In genomic region chr5:72920690-72921089, GRCh38 we compare ENCODE assay signal across 10 cellular contexts. TPM values are rescaled to one million over a fixed set of nuclear protein-coding genes. Genes with fewer than 3 reads are reported as not detected.
A peak's percentile ranks its signal among the peaks of the same experiment; 100 is the strongest.
DNase-seq lines count a peak whose midpoint lies in the region; ATAC-seq and TF ChIP-seq lines count a peak whose summit lies in the region.
"Had no signal": no experiment of that assay in that cellular context is flagged by ENCODE, and none has a peak within 500 bp of the region (broad histone marks: within the 10 kb centered on the region; RNA-seq: fewer than 3 reads in every experiment).

No MANE protein-coding gene starts in this region.

- H3K36me3 Mint-ChIP-seq in activated T-helper 1 cell treated with anti-CD3 and anti-CD28 coated beads, Interleukin-12 subunit alpha, Interleukin-12 subunit beta, Interleukin-2, Interleukin-4 antibody, amounts not matched to agents 30 ng/mL and 10 ng/mL and 1 ng/mL, durations not matched to agents 14 hours and 24 hours and 36 hours (ENCODE audit: low read depth), result no peaks in the 10 kb centered on the region
- H3K36me3 Mint-ChIP-seq: memory B cell had no signal

- H3K27ac ChIP-seq in cardiac muscle cell, result no peak overlapping the region
- no peak overlapping the region for H3K27ac ChIP-seq in right atrium auricular region
- no peak overlapping the region for H3K27ac ChIP-seq in PC-3 (ENCODE audit: low read length)
- no peak overlapping the region for H3K27ac ChIP-seq in spleen

- no peaks in the 10 kb centered on the region for H3K36me3 ChIP-seq in cardiac muscle cell
- no peaks in the 10 kb centered on the region for H3K36me3 ChIP-seq in right atrium auricular region
- H3K36me3 ChIP-seq in PC-3 (ENCODE audit: low read depth, low read length), result no peaks in the 10 kb centered on the region
- no peaks in the 10 kb centered on the region for H3K36me3 ChIP-seq in spleen

- H3K27me3 Mint-ChIP-seq in activated T-helper 1 cell treated with anti-CD3 and anti-CD28 coated beads, Interleukin-12 subunit alpha, Interleukin-12 subunit beta, Interleukin-2, Interleukin-4 antibody, amounts not matched to agents 30 ng/mL and 10 ng/mL and 1 ng/mL, durations not matched to agents 14 hours and 24 hours and 36 hours (ENCODE audit: insufficient read depth), result no peaks in the 10 kb centered on the region
- H3K27me3 Mint-ChIP-seq: memory B cell; stimulated activated naive CD8-positive, alpha-beta T cell treated with anti-CD3 and anti-CD28 coated beads, Interleukin-15, Interleukin-2, amounts not matched to agents 100 ng/mL and 50 ng/mL, for 24 hours had no signal

- no peaks in the 10 kb centered on the region for H3K9me3 ChIP-seq in cardiac muscle cell (ENCODE audit: low read depth)
- no peaks in the 10 kb centered on the region for H3K9me3 ChIP-seq in right atrium auricular region
- no peaks in the 10 kb centered on the region for H3K9me3 ChIP-seq in PC-3 (ENCODE audit: low read length)
- peaks cover 0 to 5% (median 0%) of the 10 kb centered on the region in 8 donors for H3K9me3 ChIP-seq in spleen

- H4K20me1 ChIP-seq in PC-3 (ENCODE audit: low read length), result no peaks in the 10 kb centered on the region

- H3K4me3 Mint-ChIP-seq in activated T-helper 1 cell treated with anti-CD3 and anti-CD28 coated beads, Interleukin-12 subunit alpha, Interleukin-12 subunit beta, Interleukin-2, Interleukin-4 antibody, amounts not matched to agents 30 ng/mL and 10 ng/mL and 1 ng/mL, durations not matched to agents 14 hours and 24 hours and 36 hours, result no peak overlapping the region
- H3K4me3 Mint-ChIP-seq: memory B cell; stimulated activated naive CD8-positive, alpha-beta T cell treated with anti-CD3 and anti-CD28 coated beads, Interleukin-15, Interleukin-2, amounts not matched to agents 100 ng/mL and 50 ng/mL, for 24 hours had no signal

- no peak overlapping the region for H3K27ac Mint-ChIP-seq in activated T-helper 1 cell treated with anti-CD3 and anti-CD28 coated beads, Interleukin-12 subunit alpha, Interleukin-12 subunit beta, Interleukin-2, Interleukin-4 antibody, amounts not matched to agents 30 ng/mL and 10 ng/mL and 1 ng/mL, durations not matched to agents 14 hours and 24 hours and 36 hours
- H3K27ac Mint-ChIP-seq: memory B cell; stimulated activated naive CD8-positive, alpha-beta T cell treated with anti-CD3 and anti-CD28 coated beads, Interleukin-15, Interleukin-2, amounts not matched to agents 100 ng/mL and 50 ng/mL, for 24 hours had no signal

- no TSS peak for BruUV-seq in PC-3 (replicated peaks; lab: Mats Ljungman, UMichigan)

- H3K4me1 Mint-ChIP-seq in activated T-helper 1 cell treated with anti-CD3 and anti-CD28 coated beads, Interleukin-12 subunit alpha, Interleukin-12 subunit beta, Interleukin-2, Interleukin-4 antibody, amounts not matched to agents 30 ng/mL and 10 ng/mL and 1 ng/mL, durations not matched to agents 14 hours and 24 hours and 36 hours (ENCODE audit: low read depth), result no peaks in the 10 kb centered on the region
- H3K4me1 Mint-ChIP-seq: memory B cell had no signal

- POLR2A ChIA-PET in PC-3 (lab: Charles Lee; ENCODE audit: unreplicated experiment), result no interaction called here

- no peak overlapping the region for H2AFZ ChIP-seq in PC-3 (ENCODE audit: low read length)

- 14 to 25% (median 19%) methylated on average over 2 of the region's 2 CpGs for WGBS in spleen, 5 donors

- ATAC-seq in PC-3, result peak; percentile 85
- ATAC-seq in HG02588 (IDR thresholded peaks at IDR 0.05; ENCODE audit: unreplicated experiment), result no peak

- H3K9me3 Mint-ChIP-seq in activated T-helper 1 cell treated with anti-CD3 and anti-CD28 coated beads, Interleukin-12 subunit alpha, Interleukin-12 subunit beta, Interleukin-2, Interleukin-4 antibody, amounts not matched to agents 30 ng/mL and 10 ng/mL and 1 ng/mL, durations not matched to agents 14 hours and 24 hours and 36 hours, result no peaks in the 10 kb centered on the region
- H3K9me3 Mint-ChIP-seq: memory B cell; stimulated activated naive CD8-positive, alpha-beta T cell treated with anti-CD3 and anti-CD28 coated beads, Interleukin-15, Interleukin-2, amounts not matched to agents 100 ng/mL and 50 ng/mL, for 24 hours had no signal

- H3K4me2 ChIP-seq in PC-3 (ENCODE audit: low read length), result no peak overlapping the region

- TF ChIP-seq POLR2A in spleen (IDR thresholded peaks at IDR 0.05), result no peak

- intact Hi-C loops in PC-3 (cut with micrococcal nuclease) (loop anchor here (2.0 to 5.0 kb wide), 3 partner anchors 36 to 282 kb away; partner anchors contain the start of gene FCHO2), spleen (cut with DNase I; ENCODE audit: low total_unique reads) (no loop called here)
- intact Hi-C loops in activated T-helper 1 cell treated with anti-CD3 and anti-CD28 coated beads, Interleukin-12 subunit alpha, Interleukin-12 subunit beta, Interleukin-2, Interleukin-4 antibody, amounts not matched to agents 30 ng/mL and 10 ng/mL and 1 ng/mL, durations not matched to agents 14 hours and 24 hours and 36 hours (cut with micrococcal nuclease), result no loop called here

- no peaks in the 10 kb centered on the region for H3K9me2 ChIP-seq in PC-3 (replicated peaks; ENCODE audit: low read length)

- H3K79me2 ChIP-seq in PC-3 (ENCODE audit: low read length), result no peaks in the 10 kb centered on the region

- no peaks in the 10 kb centered on the region for H3F3A ChIP-seq in PC-3 (ENCODE audit: low read length, unreplicated experiment)

- H3K27me3 ChIP-seq in cardiac muscle cell, result no peaks in the 10 kb centered on the region
- no peaks in the 10 kb centered on the region for H3K27me3 ChIP-seq in right atrium auricular region
- no peaks in the 10 kb centered on the region for H3K27me3 ChIP-seq in PC-3 (ENCODE audit: low read length)
- no peaks in the 10 kb centered on the region for H3K27me3 ChIP-seq in spleen (replicated peaks in 1 of 7)

- TF ChIP-seq CTCF in cardiac muscle cell (IDR thresholded peaks at IDR 0.05; ENCODE audit: low read depth, low read length), result peak; percentile 21
- peak in 1 of 2 donors; percentile 48 for TF ChIP-seq CTCF in right atrium auricular region (IDR thresholded peaks at IDR 0.05)
- TF ChIP-seq CTCF in PC-3 (conservative IDR thresholded peaks at IDR 0.05; ENCODE audit: low read depth, low read length), result peak; percentile 73
- peak; percentile 23 for TF ChIP-seq CTCF in fibroblast of pulmonary artery (IDR thresholded peaks at IDR 0.05; ENCODE audit: low read length, missing control alignments)
- TF ChIP-seq CTCF in spleen (IDR thresholded peaks at IDR 0.05 in 8 of 11, conservative IDR thresholded peaks at IDR 0.05 in 3 of 11), result peak in 4 of 11 experiments; percentile 10 to 35 (median 30)

- peak in 1 of 2 donors; percentile 44 for DNase-seq in cardiac muscle cell (ENCODE audit: low read depth in 1 of 2, low spot score in 1 of 2)
- DNase-seq in right atrium auricular region (ENCODE audit: low spot score), result no peak
- peak; percentile 68 for DNase-seq in PC-3
- DNase-seq in fibroblast of pulmonary artery (ENCODE audit: low read depth), result peak; percentile 52
- DNase-seq in spleen, result no peak
- DNase-seq in activated T-helper 1 cell treated with anti-CD3 and anti-CD28 coated beads, Interleukin-12 subunit alpha, Interleukin-12 subunit beta, Interleukin-2, Interleukin-4 antibody, amounts not matched to agents 30 ng/mL and 10 ng/mL and 1 ng/mL, durations not matched to agents 14 hours and 24 hours and 36 hours (ENCODE audit: low spot score), result no peak
- no peak for DNase-seq in superior temporal gyrus (ENCODE audit: extremely low spot score)

- H3K4me3 ChIP-seq in cardiac muscle cell (no peak overlapping the region), right atrium auricular region (no peak overlapping the region), PC-3 (ENCODE audit: low read length) (no peak overlapping the region), fibroblast of pulmonary artery (replicated peaks; ENCODE audit: low read depth, low read length) (no peak overlapping the region), spleen (no peak overlapping the region)

- CTCF ChIA-PET in PC-3 (lab: Charles Lee), result interaction anchor here (0.6 to 1.1 kb wide), 6 partner anchors 20 to 555 kb away, joined by 3 to 6 read pairs (median 3); no protein-coding TSS in a partner anchor

- no peak overlapping the region for H3K9ac ChIP-seq in PC-3 (ENCODE audit: low read length)

- H3K4me1 ChIP-seq in cardiac muscle cell (ENCODE audit: low read depth) (no peaks in the 10 kb centered on the region), right atrium auricular region (no peaks in the 10 kb centered on the region), PC-3 (ENCODE audit: insufficient read depth, low read length) (no peaks in the 10 kb centered on the region), spleen (peaks cover 0 to 14% (median 0%) of the 10 kb centered on the region in 6 donors)

RNA-seq across cellular contexts. Expression of gene FCHO2, which starts 35.2 kb away (rescaled TPM):
- total RNA-seq in cardiac muscle cell (6.6 and 7.5 TPM in 2 replicates), right atrium auricular region (10 to 100 TPM; 10.7 to 12.1 TPM), PC-3 (2014; rRNA removed) (3.7 and 5.9 TPM in 2 replicates), spleen (10 to 100 TPM; 24.8 to 86.6 (median 51.8) TPM)
- polyA plus RNA-seq in cardiac muscle cell (6.9 and 9.5 TPM in 2 replicates), spleen (10 to 100 TPM in 1 of 3 donors, 1 to 10 TPM in 2; 5.6 to 12.0 (median 7.9) TPM)
- total RNA-seq in activated T-helper 1 cell treated with anti-CD3 and anti-CD28 coated beads, Interleukin-12 subunit alpha, Interleukin-12 subunit beta, Interleukin-2, Interleukin-4 antibody, amounts not matched to agents 30 ng/mL and 10 ng/mL and 1 ng/mL, durations not matched to agents 14 hours and 24 hours and 36 hours, result 0.93 and 2.2 TPM in 2 replicates

Comparison
In these comparisons a context has a peak if more than half of its experiments do, and no peak if none do; other contexts are left out.
1. DNase-seq: peak in PC-3 (single experiment) and fibroblast of pulmonary artery (single experiment); none in right atrium auricular region (single experiment), spleen (single experiment), activated T-helper 1 cell treated with anti-CD3 and anti-CD28 coated beads, Interleukin-12 subunit alpha, Interleukin-12 subunit beta, Interleukin-2, Interleukin-4 antibody, amounts not matched to agents 30 ng/mL and 10 ng/mL and 1 ng/mL, durations not matched to agents 14 hours and 24 hours and 36 hours (single experiment) and superior temporal gyrus (single experiment).